In the genomic region with DNA sequence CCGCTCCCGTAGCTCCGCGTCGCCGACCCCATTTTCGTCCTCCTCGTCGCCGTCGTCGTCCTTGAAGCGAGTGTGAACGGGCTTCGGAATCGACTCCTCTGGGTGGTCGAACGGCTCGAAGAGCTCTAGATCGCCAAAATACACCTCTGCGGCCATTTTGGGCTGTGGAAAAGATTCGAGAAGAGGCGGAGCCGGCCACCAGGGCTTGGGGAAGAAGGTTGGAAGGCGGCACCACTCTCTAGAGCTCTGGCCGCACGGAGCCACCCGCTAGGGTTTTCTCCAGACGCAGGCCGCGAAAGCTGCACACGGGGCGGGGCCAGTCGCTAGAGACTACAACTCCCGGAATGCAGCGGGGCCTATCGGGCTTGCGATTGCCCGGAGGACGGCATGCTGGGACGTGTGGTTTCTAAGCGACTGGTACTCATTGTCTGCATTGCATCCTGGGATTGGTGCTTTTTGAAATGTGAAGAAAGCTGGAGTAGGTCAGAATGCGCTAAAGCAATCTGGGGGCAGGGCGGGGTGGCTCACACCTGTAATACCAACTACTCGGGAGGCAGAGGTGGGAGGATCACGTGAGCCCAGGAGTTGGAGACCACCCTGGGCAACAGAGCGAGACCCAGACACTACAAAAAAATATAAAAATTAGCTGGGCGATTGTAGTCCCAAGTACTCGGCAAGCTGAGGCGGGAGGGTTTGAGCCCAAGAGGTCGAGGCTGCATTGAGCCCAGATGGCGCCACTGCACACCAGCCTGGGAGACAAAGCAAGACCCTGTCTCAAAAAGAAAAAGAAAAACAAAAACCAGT, we compare ENCODE assay signal across 8 cellular contexts. TPM values are rescaled to one million over a fixed set of nuclear protein-coding genes. Genes with fewer than 3 reads are reported as not detected.
A peak's percentile ranks its signal among the peaks of the same experiment; 100 is the strongest.
DNase-seq lines count a peak whose midpoint lies in the region; ATAC-seq and TF ChIP-seq lines count a peak whose summit lies in the region.

A gene (minus strand): TSS at position 248 of the 804 bp plus-strand sequence. CDS start 92 bp downstream, at position 156.

- no peaks in the 10 kb centered on the region for H3K27me3 ChIP-seq in mucosa of stomach (ENCODE audit: control insufficient read depth, insufficient read depth, low read length)

- no peaks in the 10 kb centered on the region for H3K9me3 Mint-ChIP-seq in activated T-cell treated with anti-CD3 and anti-CD28 coated beads, Interleukin-2, amount 50 U/mL, for 24 hours

- peaks cover 34% of the 10 kb centered on the region for H3K4me1 Mint-ChIP-seq in activated T-cell treated with anti-CD3 and anti-CD28 coated beads, Interleukin-2, amount 50 U/mL, for 24 hours (ENCODE audit: low read depth)

- ATAC-seq in GM21717 (IDR thresholded peaks at IDR 0.05; ENCODE audit: unreplicated experiment) = peak; percentile 88

- peak; percentile 97 for TF ChIP-seq POLR2A in erythroblast (IDR thresholded peaks at IDR 0.05; ENCODE audit: low read length)

- peaks cover 2% of the 10 kb centered on the region for H3K36me3 ChIP-seq in mucosa of stomach (ENCODE audit: control insufficient read depth, insufficient read depth, low read length)

- H3K9ac ChIP-seq in mucosa of stomach (ENCODE audit: low read length) = peak within 1 kb of the TSS; percentile 99

- H3K4me3 ChIP-seq in mucosa of stomach (ENCODE audit: low read length) = peak within 1 kb of the TSS; percentile 98

- DNase-seq in DMS79 (lab: John Stamatoyannopoulos, UW) (peak; percentile 96), KBM-7 (peak; percentile 99), erythroblast (lab: John Stamatoyannopoulos, UW) (peak; percentile 97 to 98)
- DNase-seq in activated T-cell treated with anti-CD3 and anti-CD28 coated beads, Interleukin-2, amount 50 U/mL, for 24 hours = peak; percentile 96
- DNase-seq in stimulated activated CD8-positive, alpha-beta memory T cell treated with anti-CD3 and anti-CD28 coated beads, Interleukin-7, amount 100 ng/mL, for 1 hour (ENCODE audit: low read depth in 2 of 2) = peak; percentile 91 to 94

- H3K27ac Mint-ChIP-seq in activated T-cell treated with anti-CD3 and anti-CD28 coated beads, Interleukin-2, amount 50 U/mL, for 24 hours = peak within 1 kb of the TSS; percentile 99

- in situ Hi-C loops in KBM-7 (cut with MboI; ENCODE audit: low pct_unique_long_range_greater_than_20kb, low sequenced_read_pairs) = loop anchor here (25.0 kb wide), 1 partner anchor 261 kb away; a partner anchor contains a TSS

- H3K36me3 Mint-ChIP-seq in activated T-cell treated with anti-CD3 and anti-CD28 coated beads, Interleukin-2, amount 50 U/mL, for 24 hours (ENCODE audit: low read depth) = peaks cover 81% of the 10 kb centered on the region

- no peaks in the 10 kb centered on the region for H3K9me3 ChIP-seq in mucosa of stomach (ENCODE audit: control insufficient read depth, low read length)

- H3K4me1 ChIP-seq in mucosa of stomach (ENCODE audit: control insufficient read depth, insufficient read depth, low read length) = peaks cover 5% of the 10 kb centered on the region

- no peaks in the 10 kb centered on the region for H3K27me3 Mint-ChIP-seq in activated T-cell treated with anti-CD3 and anti-CD28 coated beads, Interleukin-2, amount 50 U/mL, for 24 hours

- H3K4me3 Mint-ChIP-seq in activated T-cell treated with anti-CD3 and anti-CD28 coated beads, Interleukin-2, amount 50 U/mL, for 24 hours = peak within 1 kb of the TSS; percentile 97

TF ChIP-seq in PFSK-1, 5 proteins besides CTCF, POLR2A, EP300 and RAD21:
- peak; percentile 92 for TF ChIP-seq POLR2AphosphoS5 (IDR thresholded peaks at IDR 0.05; ENCODE audit: low read depth, low read length)
- peak; percentile 68 for TF ChIP-seq FOXP2 (optimal IDR thresholded peaks at IDR 0.05; ENCODE audit: borderline replicate concordance, extremely low read depth, extremely low read length, insufficient read depth)
- TF ChIP-seq SIN3A (IDR thresholded peaks at IDR 0.05; ENCODE audit: borderline replicate concordance, insufficient read depth, low read length) = peak; percentile 94; the same call in 1 of the 2 replicates
- TF ChIP-seq TAF1 (IDR thresholded peaks at IDR 0.05; ENCODE audit: borderline replicate concordance, insufficient read depth, low read length) = peak; percentile 98
- TF ChIP-seq, protein P1, sequence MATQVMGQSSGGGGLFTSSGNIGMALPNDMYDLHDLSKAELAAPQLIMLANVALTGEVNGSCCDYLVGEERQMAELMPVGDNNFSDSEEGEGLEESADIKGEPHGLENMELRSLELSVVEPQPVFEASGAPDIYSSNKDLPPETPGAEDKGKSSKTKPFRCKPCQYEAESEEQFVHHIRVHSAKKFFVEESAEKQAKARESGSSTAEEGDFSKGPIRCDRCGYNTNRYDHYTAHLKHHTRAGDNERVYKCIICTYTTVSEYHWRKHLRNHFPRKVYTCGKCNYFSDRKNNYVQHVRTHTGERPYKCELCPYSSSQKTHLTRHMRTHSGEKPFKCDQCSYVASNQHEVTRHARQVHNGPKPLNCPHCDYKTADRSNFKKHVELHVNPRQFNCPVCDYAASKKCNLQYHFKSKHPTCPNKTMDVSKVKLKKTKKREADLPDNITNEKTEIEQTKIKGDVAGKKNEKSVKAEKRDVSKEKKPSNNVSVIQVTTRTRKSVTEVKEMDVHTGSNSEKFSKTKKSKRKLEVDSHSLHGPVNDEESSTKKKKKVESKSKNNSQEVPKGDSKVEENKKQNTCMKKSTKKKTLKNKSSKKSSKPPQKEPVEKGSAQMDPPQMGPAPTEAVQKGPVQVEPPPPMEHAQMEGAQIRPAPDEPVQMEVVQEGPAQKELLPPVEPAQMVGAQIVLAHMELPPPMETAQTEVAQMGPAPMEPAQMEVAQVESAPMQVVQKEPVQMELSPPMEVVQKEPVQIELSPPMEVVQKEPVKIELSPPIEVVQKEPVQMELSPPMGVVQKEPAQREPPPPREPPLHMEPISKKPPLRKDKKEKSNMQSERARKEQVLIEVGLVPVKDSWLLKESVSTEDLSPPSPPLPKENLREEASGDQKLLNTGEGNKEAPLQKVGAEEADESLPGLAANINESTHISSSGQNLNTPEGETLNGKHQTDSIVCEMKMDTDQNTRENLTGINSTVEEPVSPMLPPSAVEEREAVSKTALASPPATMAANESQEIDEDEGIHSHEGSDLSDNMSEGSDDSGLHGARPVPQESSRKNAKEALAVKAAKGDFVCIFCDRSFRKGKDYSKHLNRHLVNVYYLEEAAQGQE (IDR thresholded peaks at IDR 0.05; ENCODE audit: insufficient read depth in 1 of 2, low read depth in 2 of 2, low read length in 2 of 2) = 0 out of 4 replicates have a peak, but pooled peaks of 1 of the 2 experiments have one; percentile 21

RNA-seq across cellular contexts. Expression of the gene that starts here (rescaled TPM):
- polyA plus RNA-seq in PFSK-1 (2012; ENCODE audit: insufficient read length, low read depth) = 18.1 TPM

Comparison
In these comparisons a context has a peak if more than half of its experiments do, and no peak if none do; other contexts are left out.
1. Peak in every context shown above with its lines: DNase-seq, ATAC-seq and H3K4me3 ChIP-seq.